Comparison of ENCODE assay signal across 1 cellular context in the genomic region with DNA sequence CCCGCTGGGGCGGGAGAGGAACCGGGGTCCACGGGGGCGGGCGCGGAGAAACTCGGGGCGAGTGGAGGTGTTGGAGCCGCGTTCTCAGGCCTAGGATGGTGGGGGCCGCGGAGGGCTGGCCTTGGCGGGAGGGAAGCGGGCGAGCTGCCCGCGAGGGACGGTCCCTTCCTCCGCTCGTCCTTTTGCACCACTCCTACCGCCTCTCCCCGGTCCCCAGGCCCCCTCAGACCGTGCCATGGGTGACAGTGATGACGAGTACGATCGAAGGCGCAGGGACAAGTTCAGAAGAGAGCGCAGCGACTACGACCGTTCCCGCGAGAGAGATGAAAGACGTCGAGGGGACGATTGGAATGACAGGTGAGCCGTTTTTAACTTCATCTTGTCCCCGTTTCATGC.
TF ChIP-seq lines count a peak whose summit lies in the region.

No MANE protein-coding gene starts in this region.

TF ChIP-seq in IMR-90, 13 proteins besides CTCF, POLR2A, EP300 and RAD21:
- 0 out of 2 replicates have a peak, but pooled peaks have one; percentile 5 for TF ChIP-seq MXI1 (IDR thresholded peaks at IDR 0.05; ENCODE audit: borderline replicate concordance, low read depth, low read length)
- no peak for TF ChIP-seq CHD1 (IDR thresholded peaks at IDR 0.05; ENCODE audit: low read depth, low read length)
